11 cellular contexts compared by ENCODE assay signal in the genomic region with DNA sequence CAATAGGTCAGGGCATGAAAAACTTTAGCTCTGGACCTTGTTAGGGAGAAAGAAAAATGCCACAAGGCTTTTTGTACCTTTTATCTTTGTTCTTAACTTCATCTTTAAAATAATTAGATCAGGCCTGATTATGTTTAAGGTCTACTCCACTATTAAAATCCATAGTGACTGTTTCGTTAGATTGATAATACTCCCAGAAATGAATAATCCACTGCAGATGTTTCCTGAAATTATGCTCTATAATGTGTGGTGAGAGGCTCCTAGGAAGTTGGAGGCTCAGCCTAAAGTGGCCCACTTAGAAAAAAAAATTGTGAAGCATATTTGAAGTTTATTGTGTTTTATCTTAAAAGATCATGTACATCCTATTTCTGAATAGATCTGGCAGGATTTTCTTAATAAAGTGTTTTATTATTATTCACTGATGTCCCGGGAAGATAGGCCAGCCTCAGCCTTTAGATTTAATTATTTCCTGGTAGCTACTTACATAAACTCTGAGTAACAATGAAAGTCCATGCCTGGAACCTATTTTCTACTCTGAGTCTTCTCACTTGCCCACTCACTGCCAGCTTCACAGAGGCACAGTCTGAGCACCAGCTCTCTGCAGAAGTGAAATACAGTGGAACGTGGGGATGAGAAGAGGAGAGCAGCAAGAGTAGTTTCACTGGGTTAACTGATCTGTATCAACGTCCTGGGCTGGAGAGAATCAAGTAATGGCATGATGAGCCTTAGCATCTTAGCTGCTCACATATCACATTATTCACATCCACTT.
DNase-seq lines count a peak whose midpoint lies in the region; ATAC-seq and TF ChIP-seq lines count a peak whose summit lies in the region.
"Had no signal": no experiment of that assay in that cellular context is flagged by ENCODE, and none has a peak within 500 bp of the region (broad histone marks: within the 10 kb centered on the region; RNA-seq: fewer than 3 reads in every experiment).

No MANE protein-coding gene starts in this region.

- H3K4me2 ChIP-seq in neural progenitor cell, result no peak overlapping the region

- peaks cover 4% of the 10 kb centered on the region for H3K36me3 Mint-ChIP-seq in natural killer cell treated with Interleukin-12 subunit alpha and Interleukin-12 subunit beta and Interleukin-15 and Interleukin-18, amount 100 ng/mL, for 72 hours
- no peaks in the 10 kb centered on the region for H3K36me3 Mint-ChIP-seq in natural killer cell
- H3K36me3 Mint-ChIP-seq in activated T-helper 2 cell treated with anti-CD3 and anti-CD28 coated beads, Interferon-gamma antibody, Interleukin-2, Interleukin-4, amounts not matched to agents 10 μg/mL and 5 μg/mL and 100 μg/mL, durations not matched to agents 14 hours and 24 hours and 36 hours (ENCODE audit: low read depth), result no peaks in the 10 kb centered on the region
- H3K36me3 Mint-ChIP-seq in neural progenitor cell, result no peaks in the 10 kb centered on the region

- DNase-seq in natural killer cell treated with Interleukin-12 subunit alpha and Interleukin-12 subunit beta and Interleukin-15 and Interleukin-18, amount 100 ng/mL, for 72 hours (ENCODE audit: low spot score), result no peak
- DNase-seq in natural killer cell (no peak), tibial artery (no peak), neural progenitor cell (ENCODE audit: low spot score) (no peak), A172 (ENCODE audit: low spot score) (no peak), NCI-H1694 treated with DMSO at 0.1 percent for 48 hours (lab: John Stamatoyannopoulos, UW) (no peak)
- no peak for DNase-seq in activated T-helper 2 cell treated with anti-CD3 and anti-CD28 coated beads, Interferon-gamma antibody, Interleukin-2, Interleukin-4, amounts not matched to agents 10 μg/mL and 5 μg/mL and 100 μg/mL, durations not matched to agents 14 hours and 24 hours and 36 hours (ENCODE audit: low spot score)
- DNase-seq: BE2C, right lobe of liver had no signal

- no peak overlapping the region for H3K4me3 ChIP-seq in tibial artery
- no peak overlapping the region for H3K4me3 ChIP-seq in neural progenitor cell
- H3K4me3 ChIP-seq: right lobe of liver had no signal

- H3K27me3 Mint-ChIP-seq in natural killer cell treated with Interleukin-12 subunit alpha and Interleukin-12 subunit beta and Interleukin-15 and Interleukin-18, amount 100 ng/mL, for 72 hours, result no peaks in the 10 kb centered on the region
- H3K27me3 Mint-ChIP-seq in natural killer cell (ENCODE audit: low read depth in 2 of 2) (peaks cover 0 to 4% of the 10 kb centered on the region in 2 donors), neural progenitor cell (ENCODE audit: insufficient read depth, low read depth) (no peaks in the 10 kb centered on the region)
- no peaks in the 10 kb centered on the region for H3K27me3 Mint-ChIP-seq in activated T-helper 2 cell treated with anti-CD3 and anti-CD28 coated beads, Interferon-gamma antibody, Interleukin-2, Interleukin-4, amounts not matched to agents 10 μg/mL and 5 μg/mL and 100 μg/mL, durations not matched to agents 14 hours and 24 hours and 36 hours (ENCODE audit: low read depth)

- H2AFZ ChIP-seq in neural progenitor cell (replicated peaks), result no peak overlapping the region

- no peak overlapping the region for H3K9ac ChIP-seq in neural progenitor cell

- peak; percentile 61 to 71 for ATAC-seq in natural killer cell treated with Interleukin-12 subunit alpha and Interleukin-12 subunit beta and Interleukin-15 and Interleukin-18, amount 100 ng/mL, for 72 hours
- no peak for ATAC-seq in natural killer cell
- peak; percentile 38 for ATAC-seq in HG03159 (IDR thresholded peaks at IDR 0.05; ENCODE audit: unreplicated experiment)

- H3K36me3 ChIP-seq in tibial artery (no peaks in the 10 kb centered on the region), neural progenitor cell (no peaks in the 10 kb centered on the region)
- H3K36me3 ChIP-seq: BE2C, right lobe of liver had no signal

- H3K27ac Mint-ChIP-seq in natural killer cell treated with Interleukin-12 subunit alpha and Interleukin-12 subunit beta and Interleukin-15 and Interleukin-18, amount 100 ng/mL, for 72 hours, result peak overlapping the region; percentile 89 to 91
- H3K27ac Mint-ChIP-seq in natural killer cell (no peak overlapping the region), neural progenitor cell (no peak overlapping the region)
- peak overlapping the region; percentile 57 for H3K27ac Mint-ChIP-seq in activated T-helper 2 cell treated with anti-CD3 and anti-CD28 coated beads, Interferon-gamma antibody, Interleukin-2, Interleukin-4, amounts not matched to agents 10 μg/mL and 5 μg/mL and 100 μg/mL, durations not matched to agents 14 hours and 24 hours and 36 hours

- peaks cover 15% of the 10 kb centered on the region for H3F3A ChIP-seq in neural progenitor cell (ENCODE audit: low read depth)

- peaks cover 0 to 49% (median 26%) of the 10 kb centered on the region in 4 donors for H3K4me1 ChIP-seq in tibial artery
- peaks cover 10% of the 10 kb centered on the region for H3K4me1 ChIP-seq in neural progenitor cell
- H3K4me1 ChIP-seq: BE2C, right lobe of liver had no signal

- no peaks in the 10 kb centered on the region for H3K79me2 ChIP-seq in neural progenitor cell (ENCODE audit: low read depth)

- peaks cover 28 to 52% of the 10 kb centered on the region in 2 donors for H3K4me1 Mint-ChIP-seq in natural killer cell treated with Interleukin-12 subunit alpha and Interleukin-12 subunit beta and Interleukin-15 and Interleukin-18, amount 100 ng/mL, for 72 hours (ENCODE audit: low read depth in 2 of 2)
- H3K4me1 Mint-ChIP-seq in natural killer cell (peaks cover 3 to 9% of the 10 kb centered on the region in 2 donors), neural progenitor cell (peaks cover 6% of the 10 kb centered on the region)
- peaks cover 52% of the 10 kb centered on the region for H3K4me1 Mint-ChIP-seq in activated T-helper 2 cell treated with anti-CD3 and anti-CD28 coated beads, Interferon-gamma antibody, Interleukin-2, Interleukin-4, amounts not matched to agents 10 μg/mL and 5 μg/mL and 100 μg/mL, durations not matched to agents 14 hours and 24 hours and 36 hours (ENCODE audit: low read depth)

- peak overlapping the region; percentile 72 for H3K4me3 Mint-ChIP-seq in natural killer cell treated with Interleukin-12 subunit alpha and Interleukin-12 subunit beta and Interleukin-15 and Interleukin-18, amount 100 ng/mL, for 72 hours
- H3K4me3 Mint-ChIP-seq in natural killer cell (no peak overlapping the region), neural progenitor cell (no peak overlapping the region)
- H3K4me3 Mint-ChIP-seq in activated T-helper 2 cell treated with anti-CD3 and anti-CD28 coated beads, Interferon-gamma antibody, Interleukin-2, Interleukin-4, amounts not matched to agents 10 μg/mL and 5 μg/mL and 100 μg/mL, durations not matched to agents 14 hours and 24 hours and 36 hours (ENCODE audit: low read depth), result no peak overlapping the region

- H3K27me3 ChIP-seq in tibial artery, result no peaks in the 10 kb centered on the region
- no peaks in the 10 kb centered on the region for H3K27me3 ChIP-seq in neural progenitor cell
- H3K27me3 ChIP-seq: BE2C, right lobe of liver had no signal

- no peak for TF ChIP-seq CTCF in natural killer cell (IDR thresholded peaks at IDR 0.05)
- no peak for TF ChIP-seq CTCF in tibial artery (IDR thresholded peaks at IDR 0.05)
- TF ChIP-seq CTCF in neural progenitor cell (IDR thresholded peaks at IDR 0.05), result no peak

- H3K9me3 ChIP-seq in tibial artery (no peaks in the 10 kb centered on the region), neural progenitor cell (ENCODE audit: low read depth) (no peaks in the 10 kb centered on the region)
- H3K9me3 ChIP-seq: BE2C, right lobe of liver had no signal

- H3K27ac ChIP-seq in tibial artery, result peak overlapping the region; percentile 76 to 82
- no peak overlapping the region for H3K27ac ChIP-seq in neural progenitor cell
- H3K27ac ChIP-seq: epithelial cell of prostate, right lobe of liver had no signal

- no peaks in the 10 kb centered on the region for H4K20me1 ChIP-seq in neural progenitor cell (ENCODE audit: low read depth)

- H3K9me3 Mint-ChIP-seq in natural killer cell treated with Interleukin-12 subunit alpha and Interleukin-12 subunit beta and Interleukin-15 and Interleukin-18, amount 100 ng/mL, for 72 hours, result no peaks in the 10 kb centered on the region
- no peaks in the 10 kb centered on the region for H3K9me3 Mint-ChIP-seq in natural killer cell
- H3K9me3 Mint-ChIP-seq in activated T-helper 2 cell treated with anti-CD3 and anti-CD28 coated beads, Interferon-gamma antibody, Interleukin-2, Interleukin-4, amounts not matched to agents 10 μg/mL and 5 μg/mL and 100 μg/mL, durations not matched to agents 14 hours and 24 hours and 36 hours, result no peaks in the 10 kb centered on the region
- no peaks in the 10 kb centered on the region for H3K9me3 Mint-ChIP-seq in neural progenitor cell

- intact Hi-C loops in natural killer cell (cut with micrococcal nuclease) (no loop called here), tibial artery (cut with DNase I; ENCODE audit: low total_unique reads) (no loop called here)
- intact Hi-C loops in activated T-helper 2 cell treated with anti-CD3 and anti-CD28 coated beads, Interferon-gamma antibody, Interleukin-2, Interleukin-4, amounts not matched to agents 10 μg/mL and 5 μg/mL and 100 μg/mL, durations not matched to agents 14 hours and 24 hours and 36 hours (cut with micrococcal nuclease), result loop anchor here (1.0 to 5.0 kb wide), 3 partner anchors 68 to 318 kb away; a partner anchor contains a TSS

Comparison
In these comparisons a context has a peak if more than half of its experiments do, and no peak if none do; other contexts are left out.
1. ATAC-seq: peak in natural killer cell treated with Interleukin-12 subunit alpha and Interleukin-12 subunit beta and Interleukin-15 and Interleukin-18, amount 100 ng/mL, for 72 hours (2 of 2) and HG03159 (single experiment); none in natural killer cell (0 of 3).
2. H3K27ac Mint-ChIP-seq: peak in natural killer cell treated with Interleukin-12 subunit alpha and Interleukin-12 subunit beta and Interleukin-15 and Interleukin-18, amount 100 ng/mL, for 72 hours (2 of 2) and activated T-helper 2 cell treated with anti-CD3 and anti-CD28 coated beads, Interferon-gamma antibody, Interleukin-2, Interleukin-4, amounts not matched to agents 10 μg/mL and 5 μg/mL and 100 μg/mL, durations not matched to agents 14 hours and 24 hours and 36 hours (single experiment); none in natural killer cell (0 of 2) and neural progenitor cell (single experiment).